ENCODE assay signal across 32 cellular contexts in genomic region chr5:88116396-88116795, GRCh38.
"Had no signal": no experiment of that assay in that cellular context is flagged by ENCODE, and none has a peak within 500 bp of the region (broad histone marks: within the 10 kb centered on the region; RNA-seq: fewer than 3 reads in every experiment).

No MANE protein-coding gene starts in this region.

- H3K27ac ChIP-seq: body of pancreas, cardiac muscle cell, colonic mucosa, esophagus muscularis mucosa, foreskin keratinocyte, gastrocnemius medialis, heart right ventricle, hepatocyte, WERI-Rb-1 had no signal

- DNase-seq: activated B cell treated with CpG ODN at 0.5 μM for 24 hours; activated CD4-positive, alpha-beta T cell treated with anti-CD3 and anti-CD28 coated beads for 48 hours; activated CD4-positive, alpha-beta T cell treated with anti-CD3 and anti-CD28 coated beads, Interleukin-2, amount 50 U/mL, for 1 hour; activated CD4-positive, alpha-beta T cell treated with anti-CD3 and anti-CD28 coated beads, Interleukin-2, amount 50 U/mL, for 48 hours; activated CD8-positive, alpha-beta memory T cell treated with anti-CD3 and anti-CD28 coated beads for 24 hours; activated CD8-positive, alpha-beta T cell treated with anti-CD3 and anti-CD28 coated beads for 36 hours; activated effector memory CD4-positive, alpha-beta T cell treated with Interleukin-2 at 50 U/mL for 16 hours; activated gamma-delta T cell treated with Interleukin-2 at 50 U/mL for 16 hours; activated naive CD4-positive, alpha-beta T cell treated with anti-CD3 and anti-CD28 coated beads, Interleukin-2, amount 50 U/mL, for 16 hours; activated naive CD4-positive, alpha-beta T cell treated with Interleukin-2 at 50 U/mL for 16 hours; activated T-cell treated with anti-CD3 and anti-CD28 coated beads, Interleukin-2, amount 50 U/mL, for 4 hours; amygdala; aorta; body of pancreas; central memory CD4-positive, alpha-beta T cell; cerebellar nuclear complex; colonic mucosa; effector memory CD4-positive, alpha-beta T cell; endodermal cell; erythroblast; gastrocnemius medialis; glutamatergic neuron; heart right ventricle; T-helper 17 cell; T1000; WERI-Rb-1 had no signal

- ATAC-seq: activated CD4-positive, CD25-positive, alpha-beta regulatory T cell treated with anti-CD3 and anti-CD28 coated beads, Interleukin-2, amount 50 U/mL, for 24 hours; activated CD8-positive, alpha-beta T cell treated with anti-CD3 and anti-CD28 coated beads for 36 hours; activated T-cell treated with anti-CD3 and anti-CD28 coated beads, Interleukin-2, amount 50 U/mL, for 4 hours; activated T-helper 17 cell treated with anti-CD3 and anti-CD28 coated beads, Interleukin-2, amount 50 U/mL, for 72 hours; body of pancreas; foreskin keratinocyte; gastrocnemius medialis; heart right ventricle; T-helper 17 cell had no signal

- H3K27me3 ChIP-seq: body of pancreas, cardiac muscle cell, colonic mucosa, esophagus muscularis mucosa, foreskin keratinocyte, gastrocnemius medialis, hepatocyte had no signal

- H3K79me2 ChIP-seq: hepatocyte had no signal

- H3K9me3 ChIP-seq: body of pancreas, colonic mucosa, esophagus muscularis mucosa, gastrocnemius medialis, heart right ventricle had no signal

- H3K4me3 ChIP-seq: body of pancreas, cardiac muscle cell, colonic mucosa, esophagus muscularis mucosa, gastrocnemius medialis, heart right ventricle, hepatocyte had no signal

- H2AFZ ChIP-seq: hepatocyte had no signal

- H3K36me3 ChIP-seq: cardiac muscle cell, colonic mucosa, esophagus muscularis mucosa, gastrocnemius medialis, heart right ventricle, WERI-Rb-1 had no signal

- H3K4me2 ChIP-seq: hepatocyte had no signal

- H3K4me1 ChIP-seq: body of pancreas, colonic mucosa, esophagus muscularis mucosa, foreskin keratinocyte, gastrocnemius medialis, heart right ventricle had no signal
